Comparison of ENCODE assay signal across 26 cellular contexts in the genomic region with DNA sequence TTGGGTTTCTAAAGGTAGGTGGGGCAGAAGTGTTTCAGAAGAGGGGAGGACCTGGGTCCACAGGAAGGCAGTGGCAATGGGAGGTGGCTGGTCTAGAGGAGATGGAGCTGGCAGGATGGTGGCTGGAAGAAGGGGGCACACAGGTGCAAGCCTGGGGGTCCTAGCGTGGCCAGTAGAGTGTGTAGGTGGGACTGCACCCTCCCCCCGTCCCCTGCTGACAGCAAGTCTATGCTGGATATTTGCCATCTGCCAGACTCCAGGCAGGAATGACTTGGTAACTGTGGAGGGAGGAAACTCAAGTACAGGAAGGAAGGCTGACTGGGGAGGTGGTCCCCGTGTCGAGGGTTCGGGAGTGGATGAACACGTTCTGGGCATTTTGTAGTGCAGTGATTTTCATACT. TPM values are rescaled to one million over a fixed set of nuclear protein-coding genes. Genes with fewer than 3 reads are reported as not detected.
DNase-seq lines count a peak whose midpoint lies in the region; ATAC-seq and TF ChIP-seq lines count a peak whose summit lies in the region.
"Had no signal": no experiment of that assay in that cellular context is flagged by ENCODE, and none has a peak within 500 bp of the region (broad histone marks: within the 10 kb centered on the region; RNA-seq: fewer than 3 reads in every experiment).

No MANE protein-coding gene starts in this region.

- TF ChIP-seq CTCF in coronary artery (IDR thresholded peaks at IDR 0.05), result no peak
- TF ChIP-seq CTCF in MCF 10A (IDR thresholded peaks at IDR 0.05; ENCODE audit: unreplicated experiment), result no peak

- WGBS in right cardiac atrium, result 83% methylated on average over 6 of the region's 6 CpGs

- no peaks in the 10 kb centered on the region for H3K27me3 ChIP-seq in right cardiac atrium (ENCODE audit: control insufficient read depth, insufficient read depth)
- H3K27me3 ChIP-seq: colonic mucosa, SJCRH30, stomach, thyroid gland had no signal

- no TSS peak for BruUV-seq in MCF 10A (replicated peaks; lab: Mats Ljungman, UMichigan)

- no peak for ATAC-seq in activated naive CD8-positive, alpha-beta T cell treated with anti-CD3 and anti-CD28 coated beads, Interleukin-2, amount 50 U/mL, for 24 hours
- ATAC-seq in right cardiac atrium, result peak; percentile 44 to 53
- no peak for ATAC-seq in stimulated activated naive CD8-positive, alpha-beta T cell treated with anti-CD3 and anti-CD28 coated beads, Interleukin-15, Interleukin-2, amounts not matched to agents 100 U/mL and 50 U/mL, for 24 hours
- no peak for ATAC-seq in left colon
- ATAC-seq: effector memory CD8-positive, alpha-beta T cell; Panc1 had no signal

- H3K4me3 Mint-ChIP-seq in activated naive CD8-positive, alpha-beta T cell treated with anti-CD3 and anti-CD28 coated beads for 36 hours, result no peak overlapping the region
- H3K4me3 Mint-ChIP-seq in activated naive CD8-positive, alpha-beta T cell treated with anti-CD3 and anti-CD28 coated beads, Interleukin-2, amount 50 U/mL, for 24 hours, result no peak overlapping the region
- H3K4me3 Mint-ChIP-seq in MCF 10A (ENCODE audit: unreplicated experiment), result no peak overlapping the region
- H3K4me3 Mint-ChIP-seq: activated B cell treated with CpG ODN at 0.5 μM for 24 hours; activated CD4-positive, alpha-beta memory T cell treated with anti-CD3 and anti-CD28 coated beads, Interleukin-2, amount 10 ng/mL, durations not matched to agents 7 days and 5 days; effector memory CD8-positive, alpha-beta T cell; memory B cell had no signal

- H3K4me1 ChIP-seq in right cardiac atrium (ENCODE audit: control insufficient read depth, insufficient read depth, low read length), result peaks cover 9% of the 10 kb centered on the region
- H3K4me1 ChIP-seq: colonic mucosa, SJCRH30 had no signal

- peaks cover 55% of the 10 kb centered on the region for H3K4me1 Mint-ChIP-seq in activated naive CD8-positive, alpha-beta T cell treated with anti-CD3 and anti-CD28 coated beads for 36 hours
- peaks cover 60% of the 10 kb centered on the region for H3K4me1 Mint-ChIP-seq in activated naive CD8-positive, alpha-beta T cell treated with anti-CD3 and anti-CD28 coated beads, Interleukin-2, amount 50 U/mL, for 24 hours
- H3K4me1 Mint-ChIP-seq in MCF 10A (ENCODE audit: insufficient read depth, unreplicated experiment), result peaks cover 13% of the 10 kb centered on the region

- peaks cover 35% of the 10 kb centered on the region for H3K36me3 Mint-ChIP-seq in activated naive CD8-positive, alpha-beta T cell treated with anti-CD3 and anti-CD28 coated beads for 36 hours
- H3K36me3 Mint-ChIP-seq in activated naive CD8-positive, alpha-beta T cell treated with anti-CD3 and anti-CD28 coated beads, Interleukin-2, amount 50 U/mL, for 24 hours (ENCODE audit: low read depth), result peaks cover 34% of the 10 kb centered on the region
- H3K36me3 Mint-ChIP-seq in MCF 10A (ENCODE audit: insufficient read depth, unreplicated experiment), result peaks cover 37% of the 10 kb centered on the region

- H3K9me3 Mint-ChIP-seq in activated naive CD8-positive, alpha-beta T cell treated with anti-CD3 and anti-CD28 coated beads for 36 hours, result no peaks in the 10 kb centered on the region
- no peaks in the 10 kb centered on the region for H3K9me3 Mint-ChIP-seq in activated naive CD8-positive, alpha-beta T cell treated with anti-CD3 and anti-CD28 coated beads, Interleukin-2, amount 50 U/mL, for 24 hours
- no peaks in the 10 kb centered on the region for H3K9me3 Mint-ChIP-seq in MCF 10A (ENCODE audit: unreplicated experiment)
- H3K9me3 Mint-ChIP-seq: activated B cell treated with CpG ODN at 0.5 μM for 24 hours; activated CD4-positive, alpha-beta memory T cell treated with anti-CD3 and anti-CD28 coated beads, Interleukin-2, amount 10 ng/mL, durations not matched to agents 7 days and 5 days; effector memory CD8-positive, alpha-beta T cell; memory B cell had no signal

- intact Hi-C loops in right cardiac atrium (cut with DNase I) (no loop called here), MCF 10A (cut with micrococcal nuclease) (no loop called here), left colon (cut with DNase I, micrococcal nuclease) (no loop called here)

- POLR2A ChIA-PET in MCF 10A (lab: Yijun Ruan, JAX), result no interaction called here

- DNase-seq in activated naive CD8-positive, alpha-beta T cell treated with anti-CD3 and anti-CD28 coated beads for 36 hours, result no peak
- no peak for DNase-seq in activated naive CD8-positive, alpha-beta T cell treated with anti-CD3 and anti-CD28 coated beads, Interleukin-2, amount 50 U/mL, for 24 hours
- peak; percentile 65 for DNase-seq in coronary artery (ENCODE audit: low spot score)
- no peak for DNase-seq in right cardiac atrium
- DNase-seq in MCF 10A (ENCODE audit: unreplicated experiment), result no peak
- no peak for DNase-seq in stimulated activated naive CD8-positive, alpha-beta T cell treated with anti-CD3 and anti-CD28 coated beads, Interleukin-15, Interleukin-2, amounts not matched to agents 100 U/mL and 50 U/mL, for 24 hours
- no peak for DNase-seq in left colon
- DNase-seq in HUDEP-2 (lab: John Stamatoyannopoulos, UW; ENCODE audit: unreplicated experiment in 76 of 76), result no peak
- DNase-seq: activated B cell treated with CpG ODN at 0.5 μM for 24 hours; activated CD4-positive, alpha-beta memory T cell treated with anti-CD3 and anti-CD28 coated beads, Interleukin-2, amount 10 ng/mL, durations not matched to agents 7 days and 5 days; activated naive CD4-positive, alpha-beta T cell; activated T-cell treated with anti-CD3 and anti-CD28 coated beads for 4 hours; colonic mucosa; effector memory CD8-positive, alpha-beta T cell; IMR-90; NCI-H1092; NCI-H1694 treated with DMSO at 0.1 percent for 48 hours; NCI-H2171 treated with DMSO at 0.1 percent for 48 hours; NCI-H526 treated with DMSO at 0.1 percent for 48 hours; psoas muscle; SJCRH30; stomach; thyroid gland had no signal

- no peak overlapping the region for H3K4me3 ChIP-seq in coronary artery
- no peak overlapping the region for H3K4me3 ChIP-seq in right cardiac atrium (ENCODE audit: low read length)
- H3K4me3 ChIP-seq: colonic mucosa, psoas muscle, SJCRH30, stomach, thyroid gland had no signal

- peak overlapping the region; percentile 26 for H3K27ac Mint-ChIP-seq in activated naive CD8-positive, alpha-beta T cell treated with anti-CD3 and anti-CD28 coated beads for 36 hours
- no peak overlapping the region for H3K27ac Mint-ChIP-seq in activated naive CD8-positive, alpha-beta T cell treated with anti-CD3 and anti-CD28 coated beads, Interleukin-2, amount 50 U/mL, for 24 hours
- no peak overlapping the region for H3K27ac Mint-ChIP-seq in MCF 10A (ENCODE audit: low read depth, unreplicated experiment)
- H3K27ac Mint-ChIP-seq: activated B cell treated with CpG ODN at 0.5 μM for 24 hours; activated CD4-positive, alpha-beta memory T cell treated with anti-CD3 and anti-CD28 coated beads, Interleukin-2, amount 10 ng/mL, durations not matched to agents 7 days and 5 days; memory B cell had no signal

- H3K9me3 ChIP-seq in right cardiac atrium (ENCODE audit: control insufficient read depth, low read length), result no peaks in the 10 kb centered on the region
- H3K9me3 ChIP-seq: colonic mucosa, psoas muscle, SJCRH30, stomach, thyroid gland had no signal

- CTCF ChIA-PET in MCF 10A (lab: Yijun Ruan, JAX), result no interaction called here

- H3K27me3 Mint-ChIP-seq in activated naive CD8-positive, alpha-beta T cell treated with anti-CD3 and anti-CD28 coated beads for 36 hours, result no peaks in the 10 kb centered on the region
- H3K27me3 Mint-ChIP-seq in activated naive CD8-positive, alpha-beta T cell treated with anti-CD3 and anti-CD28 coated beads, Interleukin-2, amount 50 U/mL, for 24 hours, result no peaks in the 10 kb centered on the region
- H3K27me3 Mint-ChIP-seq in MCF 10A (ENCODE audit: insufficient read depth, unreplicated experiment), result no peaks in the 10 kb centered on the region
- H3K27me3 Mint-ChIP-seq: activated B cell treated with CpG ODN at 0.5 μM for 24 hours; activated CD4-positive, alpha-beta memory T cell treated with anti-CD3 and anti-CD28 coated beads, Interleukin-2, amount 10 ng/mL, durations not matched to agents 7 days and 5 days; effector memory CD8-positive, alpha-beta T cell; memory B cell had no signal

- H3K27ac ChIP-seq in coronary artery (no peak overlapping the region), right cardiac atrium (ENCODE audit: low read length) (peak overlapping the region; percentile 43)
- H3K27ac ChIP-seq: colonic mucosa, psoas muscle, SJCRH30, stomach, thyroid gland had no signal

RNA-seq across cellular contexts. Expression of gene MED9, which starts 8.6 kb away (rescaled TPM):
- total RNA-seq in activated naive CD8-positive, alpha-beta T cell treated with anti-CD3 and anti-CD28 coated beads for 36 hours, result 10 to 100 TPM; 13.8 to 15.0 TPM
- total RNA-seq in right cardiac atrium (10 to 100 TPM; 30.7 to 35.6 (median 32.6) TPM), MCF 10A (2022) (8.1 and 10.5 TPM in 2 replicates), left colon (10 to 100 TPM; 19.5 to 20.4 TPM)
- polyA plus RNA-seq in right cardiac atrium, result 38.5 TPM

RNA-seq across cellular contexts. Expression of gene RASD1, which starts 10.8 kb away (rescaled TPM):
- total RNA-seq in activated naive CD8-positive, alpha-beta T cell treated with anti-CD3 and anti-CD28 coated beads for 36 hours, result under 1 TPM; 0.31 to 0.48 TPM
- 10 to 100 TPM; 18.7 to 63.8 (median 39.9) TPM for total RNA-seq in right cardiac atrium
- 66.2 TPM for polyA plus RNA-seq in right cardiac atrium
- total RNA-seq in MCF 10A (2022), result 0.21 TPM in 1 of 2 replicates, not detected in the other
- 10 to 100 TPM; 20.9 to 24.6 TPM for total RNA-seq in left colon
- total RNA-seq: H4, SJCRH30 had no signal

Comparison
In these comparisons a context has a peak if more than half of its experiments do, and no peak if none do; other contexts are left out.
1. ATAC-seq: peak in right cardiac atrium (2 of 2); none in activated naive CD8-positive, alpha-beta T cell treated with anti-CD3 and anti-CD28 coated beads, Interleukin-2, amount 50 U/mL, for 24 hours (single experiment), stimulated activated naive CD8-positive, alpha-beta T cell treated with anti-CD3 and anti-CD28 coated beads, Interleukin-15, Interleukin-2, amounts not matched to agents 100 U/mL and 50 U/mL, for 24 hours (single experiment) and left colon (single experiment).
2. RNA of gene RASD1, which starts 10.8 kb away (total RNA-seq): 18.7 to 63.8 TPM in right cardiac atrium and 20.9 to 24.6 TPM in left colon; 0.31 to 0.48 TPM in activated naive CD8-positive, alpha-beta T cell treated with anti-CD3 and anti-CD28 coated beads for 36 hours and 0.21 TPM in MCF 10A; every median in the first group is over 10 times any median in the second.